ENCODE assay signal across 8 cellular contexts in genomic region chr14:54652188-54652889, GRCh38.
DNase-seq lines count a peak whose midpoint lies in the region; FAIRE-seq and TF ChIP-seq lines count a peak whose summit lies in the region.

No MANE protein-coding gene starts in this region.

- peak overlapping the region; percentile 92 for H3K27ac ChIP-seq in HUES48 (ENCODE audit: low read depth, low read length)
- peak overlapping the region; percentile 79 to 82 for H3K27ac ChIP-seq in tibial artery

- DNase-seq in choroid plexus epithelial cell (ENCODE audit: low read depth) (peak; percentile 100), kidney tubule cell (ENCODE audit: low spot score) (peak; percentile 99), tibial artery (peak; percentile 93), NCI-H345 treated with DMSO at 0.1 percent for 48 hours (lab: John Stamatoyannopoulos, UW; ENCODE audit: unreplicated experiment) (no peak), cerebellar nuclear complex (lab: John Stamatoyannopoulos, UW) (no peak), GM12891 (ENCODE audit: insufficient read length, low spot score) (no peak), NCI-H524 (lab: John Stamatoyannopoulos, UW) (no peak)

- no peaks in the 10 kb centered on the region for H3K9me3 ChIP-seq in HUES48 (ENCODE audit: control insufficient read depth, insufficient read depth, low read length)
- no peaks in the 10 kb centered on the region for H3K9me3 ChIP-seq in tibial artery

- H3K4me1 ChIP-seq in HUES48 (ENCODE audit: control insufficient read depth, insufficient read depth, low read length) = peaks cover 55% of the 10 kb centered on the region
- H3K4me1 ChIP-seq in tibial artery = peaks cover 0 to 80% (median 57%) of the 10 kb centered on the region in 4 donors

- H3K4me3 ChIP-seq in HUES48 (ENCODE audit: low read depth, low read length) (peak overlapping the region; percentile 24; the same call in 1 of the 2 replicates), choroid plexus epithelial cell (ENCODE audit: low read depth, low read length) (peak overlapping the region; percentile 32), tibial artery (peak overlapping the region; percentile 27 to 43)

- peak overlapping the region; percentile 77 for H3K9ac ChIP-seq in HUES48 (ENCODE audit: low read depth, low read length)

- FAIRE-seq in GM12891 (lab: Jason Lieb, UNC) = no peak

- intact Hi-C loops in tibial artery (cut with DNase I; ENCODE audit: low total_unique reads) = no loop called here

- H3K27me3 ChIP-seq in HUES48 (ENCODE audit: control insufficient read depth, insufficient read depth, low read length) (no peaks in the 10 kb centered on the region), tibial artery (no peaks in the 10 kb centered on the region)

- H3K36me3 ChIP-seq in HUES48 (ENCODE audit: control insufficient read depth, insufficient read depth, low read length) (no peaks in the 10 kb centered on the region), tibial artery (no peaks in the 10 kb centered on the region)

- TF ChIP-seq CTCF in choroid plexus epithelial cell (conservative IDR thresholded peaks at IDR 0.05; ENCODE audit: low read depth, low read length) (no peak), tibial artery (IDR thresholded peaks at IDR 0.05) (no peak)

- TF ChIP-seq POLR2A in GM12891 (IDR thresholded peaks at IDR 0.05; ENCODE audit: low read depth, low read length) = no peak

TF ChIP-seq in GM12891, 5 proteins besides CTCF, POLR2A, EP300 and RAD21:
- TF ChIP-seq POU2F2 (IDR thresholded peaks at IDR 0.05; ENCODE audit: low read depth, low read length) = no peak
- no peak for TF ChIP-seq SPI1 (IDR thresholded peaks at IDR 0.05; ENCODE audit: low read depth, low read length)
- TF ChIP-seq TAF1 (IDR thresholded peaks at IDR 0.05; ENCODE audit: low read depth, low read length) = no peak
- no peak for TF ChIP-seq POLR2AphosphoS5 (IDR thresholded peaks at IDR 0.05; ENCODE audit: low read depth, low read length)
- TF ChIP-seq PAX5 (IDR thresholded peaks at IDR 0.05; ENCODE audit: insufficient read depth, low read length, severe bottlenecking) = no peak

Comparison
In these comparisons a context has a peak if more than half of its experiments do, and no peak if none do; other contexts are left out.
1. DNase-seq: peak in choroid plexus epithelial cell (single experiment), kidney tubule cell (single experiment) and tibial artery (2 of 2); none in NCI-H345 treated with DMSO at 0.1 percent for 48 hours (single experiment), cerebellar nuclear complex (0 of 2), GM12891 (single experiment) and NCI-H524 (0 of 2).
2. Peak in every context shown above with its lines, with median percentiles within 50 percentile points of each other: H3K4me3 ChIP-seq.